In genomic region chr11:75565916-75566762, GRCh38 we compare ENCODE assay signal across 10 cellular contexts. TPM values are rescaled to one million over a fixed set of nuclear protein-coding genes. Genes with fewer than 3 reads are reported as not detected.
DNase-seq lines count a peak whose midpoint lies in the region; ATAC-seq and TF ChIP-seq lines count a peak whose summit lies in the region.
"Had no signal": no experiment of that assay in that cellular context is flagged by ENCODE, and none has a peak within 500 bp of the region (broad histone marks: within the 10 kb centered on the region; RNA-seq: fewer than 3 reads in every experiment).

No MANE protein-coding gene starts in this region.

- H3K4me1 Mint-ChIP-seq in activated naive CD8-positive, alpha-beta T cell (ENCODE audit: low read depth), result peaks cover 41% of the 10 kb centered on the region
- H3K4me1 Mint-ChIP-seq in activated naive CD8-positive, alpha-beta T cell treated with anti-CD3 and anti-CD28 coated beads, Interleukin-2, amount 50 U/mL, for 24 hours, result peaks cover 34% of the 10 kb centered on the region

- no peak for ATAC-seq in activated naive CD8-positive, alpha-beta T cell treated with anti-CD3 and anti-CD28 coated beads, Interleukin-2, amount 50 U/mL, for 24 hours
- no peak for ATAC-seq in upper lobe of left lung (ENCODE audit: low FRiP score in 2 of 2)
- no peak for ATAC-seq in GM19023 (IDR thresholded peaks at IDR 0.05; ENCODE audit: unreplicated experiment)
- no peak for ATAC-seq in HG03039 (IDR thresholded peaks at IDR 0.05; ENCODE audit: unreplicated experiment)

- no peaks in the 10 kb centered on the region for H3K27me3 Mint-ChIP-seq in activated naive CD8-positive, alpha-beta T cell
- no peaks in the 10 kb centered on the region for H3K27me3 Mint-ChIP-seq in activated naive CD8-positive, alpha-beta T cell treated with anti-CD3 and anti-CD28 coated beads, Interleukin-2, amount 50 U/mL, for 24 hours

- no peak for TF ChIP-seq CTCF in cardiac fibroblast (IDR thresholded peaks at IDR 0.05; ENCODE audit: low read depth, low read length)
- TF ChIP-seq CTCF in upper lobe of left lung (IDR thresholded peaks at IDR 0.05), result no peak

- peak overlapping the region; percentile 95 for H3K9ac ChIP-seq in mesenchymal stem cell (ENCODE audit: low read length)

- H3K27ac Mint-ChIP-seq in activated naive CD8-positive, alpha-beta T cell, result no peak overlapping the region
- no peak overlapping the region for H3K27ac Mint-ChIP-seq in activated naive CD8-positive, alpha-beta T cell treated with anti-CD3 and anti-CD28 coated beads, Interleukin-2, amount 50 U/mL, for 24 hours

- H3K4me3 ChIP-seq in cardiac fibroblast (replicated peaks in 1 of 2; ENCODE audit: low read depth in 2 of 2, low read length in 2 of 2), result peak overlapping the region; percentile 95 to 98
- peak overlapping the region in 1 of 2 experiments; percentile 86 for H3K4me3 ChIP-seq in mesenchymal stem cell (ENCODE audit: insufficient read depth in 1 of 2, low read depth in 1 of 2, low read length in 2 of 2)
- H3K4me3 ChIP-seq in upper lobe of left lung, result peak overlapping the region in 1 of 4 donors; percentile 11

- peak overlapping the region; percentile 69 for H2AK5ac ChIP-seq in mesenchymal stem cell (ENCODE audit: low read length, severe bottlenecking)

- peak overlapping the region; percentile 35 for H3K4me3 Mint-ChIP-seq in activated naive CD8-positive, alpha-beta T cell
- H3K4me3 Mint-ChIP-seq in activated naive CD8-positive, alpha-beta T cell treated with anti-CD3 and anti-CD28 coated beads, Interleukin-2, amount 50 U/mL, for 24 hours, result no peak overlapping the region

- 96% methylated on average over 43 of the region's 43 CpGs for WGBS in mesenchymal stem cell
- 61 to 85% methylated on average over 3 to 43 of the region's 43 CpGs for WGBS in upper lobe of left lung, 2 donors

- H2BK120ac ChIP-seq in mesenchymal stem cell (ENCODE audit: low read depth, low read length), result no peak overlapping the region

- H3K27me3 ChIP-seq in mesenchymal stem cell (ENCODE audit: control insufficient read depth in 1 of 2, insufficient read depth in 1 of 2, low read length in 2 of 2) (no peaks in the 10 kb centered on the region), upper lobe of left lung (no peaks in the 10 kb centered on the region)

- peak overlapping the region; percentile 99 for H3K27ac ChIP-seq in mesenchymal stem cell (ENCODE audit: low read length, poor library complexity, severe bottlenecking)
- peak overlapping the region; percentile 98 to 100 (median 98) for H3K27ac ChIP-seq in upper lobe of left lung

- peaks cover 48 to 55% of the 10 kb centered on the region in 2 experiments for H3K36me3 ChIP-seq in mesenchymal stem cell (ENCODE audit: control insufficient read depth in 1 of 2, insufficient read depth in 2 of 2, low read depth in 1 of 2, low read length in 2 of 2)
- peaks cover 29 to 60% (median 51%) of the 10 kb centered on the region in 4 donors for H3K36me3 ChIP-seq in upper lobe of left lung

- H3K18ac ChIP-seq in mesenchymal stem cell (ENCODE audit: low read depth in 1 of 2, low read length in 2 of 2), result peak overlapping the region in 1 of 2 experiments; percentile 5

- no peak for DNase-seq in activated naive CD8-positive, alpha-beta T cell treated with anti-CD3 and anti-CD28 coated beads, Interleukin-2, amount 50 U/mL, for 24 hours
- no peak for DNase-seq in cardiac fibroblast (ENCODE audit: low read depth in 2 of 2)
- no peak for DNase-seq in mesenchymal stem cell
- DNase-seq in upper lobe of left lung, result peak in 1 of 2 donors; percentile 82
- DNase-seq in SW 1271 (lab: John Stamatoyannopoulos, UW), result no peak
- DNase-seq: GOT3, NCI-H1930 had no signal

- H3K9me3 ChIP-seq in mesenchymal stem cell (ENCODE audit: control insufficient read depth, low read length), result no peaks in the 10 kb centered on the region
- H3K9me3 ChIP-seq in upper lobe of left lung, result no peaks in the 10 kb centered on the region

- H3K4me1 ChIP-seq in mesenchymal stem cell (ENCODE audit: control insufficient read depth, insufficient read depth, low read depth, low read length) (peaks cover 52% of the 10 kb centered on the region), upper lobe of left lung (peaks cover 45 to 85% (median 67%) of the 10 kb centered on the region in 4 donors)

- no peaks in the 10 kb centered on the region for H3K9me3 Mint-ChIP-seq in activated naive CD8-positive, alpha-beta T cell (ENCODE audit: low read depth)
- H3K9me3 Mint-ChIP-seq in activated naive CD8-positive, alpha-beta T cell treated with anti-CD3 and anti-CD28 coated beads, Interleukin-2, amount 50 U/mL, for 24 hours, result no peaks in the 10 kb centered on the region

- peak overlapping the region; percentile 24 for H2BK5ac ChIP-seq in mesenchymal stem cell (ENCODE audit: low read depth, low read length, poor library complexity, severe bottlenecking)

- no peak overlapping the region for H2BK15ac ChIP-seq in mesenchymal stem cell (ENCODE audit: low read depth, poor library complexity, severe bottlenecking)

- no peak overlapping the region for H3K23ac ChIP-seq in mesenchymal stem cell (ENCODE audit: low read length in 2 of 2)

- no peak overlapping the region for H3K4ac ChIP-seq in mesenchymal stem cell (ENCODE audit: low read depth in 1 of 2, low read length in 2 of 2)

- no peak overlapping the region for H3K14ac ChIP-seq in mesenchymal stem cell (ENCODE audit: low read length in 2 of 2)

- H2AFZ ChIP-seq in mesenchymal stem cell (ENCODE audit: low read depth, low read length), result no peak overlapping the region

- H4K91ac ChIP-seq in mesenchymal stem cell (ENCODE audit: low read length), result no peak overlapping the region

- TF ChIP-seq POLR2A in upper lobe of left lung (IDR thresholded peaks at IDR 0.05), result no peak

- peak overlapping the region; percentile 18 for H3K4me2 ChIP-seq in mesenchymal stem cell (ENCODE audit: low read length, poor library complexity, severe bottlenecking)

- peaks cover 2% of the 10 kb centered on the region for H3K36me3 Mint-ChIP-seq in activated naive CD8-positive, alpha-beta T cell
- peaks cover 14% of the 10 kb centered on the region for H3K36me3 Mint-ChIP-seq in activated naive CD8-positive, alpha-beta T cell treated with anti-CD3 and anti-CD28 coated beads, Interleukin-2, amount 50 U/mL, for 24 hours (ENCODE audit: low read depth)

- peaks cover 12% of the 10 kb centered on the region for H3K79me1 ChIP-seq in mesenchymal stem cell (replicated peaks; ENCODE audit: low read length, poor library complexity, severe bottlenecking)

- no peak for TF ChIP-seq EP300 in upper lobe of left lung (IDR thresholded peaks at IDR 0.05)

- no peak overlapping the region for H2BK12ac ChIP-seq in mesenchymal stem cell (ENCODE audit: low read length in 2 of 2)

- no peak overlapping the region for H4K8ac ChIP-seq in mesenchymal stem cell (ENCODE audit: low read length)

RNA-seq across cellular contexts. Expression of gene SERPINH1, which starts 4.1 kb away (rescaled TPM):
- 896 TPM for polyA plus RNA-seq in mesenchymal stem cell (2013, experiment 1 of 2)
- polyA plus RNA-seq in mesenchymal stem cell (2013, experiment 2 of 2), result 870 TPM
- total RNA-seq in upper lobe of left lung, result 100 to 1,000 TPM in 5 of 6 donors, 10 to 100 TPM in 1; 95.9 to 266 (median 145) TPM

RNA-seq across cellular contexts. Expression of gene GDPD5, which starts 40.4 kb away (rescaled TPM):
- polyA plus RNA-seq in mesenchymal stem cell (2013, experiment 1 of 2), result 1.8 TPM
- 1.4 TPM for polyA plus RNA-seq in mesenchymal stem cell (2013, experiment 2 of 2)
- 10 to 100 TPM in 4 of 6 donors, 1 to 10 TPM in 2; 5.7 to 34.6 (median 14.0) TPM for total RNA-seq in upper lobe of left lung
